In genomic region chr12:50677858-50678257, GRCh38 we compare ENCODE assay signal across 22 cellular contexts.
DNase-seq lines count a peak whose midpoint lies in the region; ATAC-seq and TF ChIP-seq lines count a peak whose summit lies in the region.
"Had no signal": no experiment of that assay in that cellular context is flagged by ENCODE, and none has a peak within 500 bp of the region (broad histone marks: within the 10 kb centered on the region; RNA-seq: fewer than 3 reads in every experiment).

No MANE protein-coding gene starts in this region.

- H3K4me3 ChIP-seq in GM23248 (no peak overlapping the region), adipocyte (ENCODE audit: low read length) (no peak overlapping the region), suprapubic skin (no peak overlapping the region)
- H3K4me3 ChIP-seq: neural progenitor cell, psoas muscle, spleen had no signal

- H3K27me3 ChIP-seq in GM23248 (replicated peaks; ENCODE audit: insufficient read depth): no peaks in the 10 kb centered on the region
- no peaks in the 10 kb centered on the region for H3K27me3 ChIP-seq in adipocyte (replicated peaks; ENCODE audit: control insufficient read depth, insufficient read depth, low read length)
- H3K27me3 ChIP-seq in suprapubic skin: no peaks in the 10 kb centered on the region
- H3K27me3 ChIP-seq: BE2C, neural progenitor cell, spleen had no signal

- H3K27ac ChIP-seq in GM23248 (no peak overlapping the region), suprapubic skin (no peak overlapping the region)
- H3K27ac ChIP-seq: neural progenitor cell, psoas muscle, spleen had no signal

- TF ChIP-seq POLR2A in suprapubic skin (IDR thresholded peaks at IDR 0.05): no peak

- H3K4me1 ChIP-seq in GM23248 (ENCODE audit: insufficient read depth) (no peaks in the 10 kb centered on the region), adipocyte (ENCODE audit: control insufficient read depth, insufficient read depth, low read length) (no peaks in the 10 kb centered on the region), suprapubic skin (no peaks in the 10 kb centered on the region)
- H3K4me1 ChIP-seq: BE2C, neural progenitor cell, psoas muscle, spleen had no signal

- no peaks in the 10 kb centered on the region for H3K79me2 ChIP-seq in GM23248 (ENCODE audit: insufficient read depth)

- H2AFZ ChIP-seq in GM23248: no peak overlapping the region
- H2AFZ ChIP-seq: neural progenitor cell had no signal

- H3K9me3 ChIP-seq in GM23248 (ENCODE audit: low read depth): no peaks in the 10 kb centered on the region
- no peaks in the 10 kb centered on the region for H3K9me3 ChIP-seq in adipocyte (ENCODE audit: control insufficient read depth, low read length)
- H3K9me3 ChIP-seq in suprapubic skin: no peaks in the 10 kb centered on the region
- H3K9me3 ChIP-seq: BE2C, psoas muscle, spleen had no signal

- WGBS in GM23248 (ENCODE audit: low coverage in 1 of 2, low lambda C conversion rate in 2 of 2, missing lambda C conversion rate in 2 of 2), 2 experiments: 59 to 61% methylated on average over 3 of the region's 3 CpGs
- WGBS in suprapubic skin: 25% methylated on average over 3 of the region's 3 CpGs

- no peaks in the 10 kb centered on the region for H3K9me2 ChIP-seq in GM23248 (ENCODE audit: insufficient read depth)

- H3K9ac ChIP-seq in GM23248 (no peak overlapping the region), adipocyte (ENCODE audit: low read length) (no peak overlapping the region)
- H3K9ac ChIP-seq: neural progenitor cell had no signal

- intact Hi-C loops in head of caudate nucleus (cut with DNase I): no loop called here

- H4K20me1 ChIP-seq in GM23248 (ENCODE audit: insufficient read depth): no peaks in the 10 kb centered on the region

- H3K4me2 ChIP-seq in GM23248 (ENCODE audit: unreplicated experiment): no peak overlapping the region
- H3K4me2 ChIP-seq: neural progenitor cell had no signal

- peaks cover 17% of the 10 kb centered on the region for H3K36me3 ChIP-seq in GM23248 (ENCODE audit: low read depth)
- H3K36me3 ChIP-seq in adipocyte (ENCODE audit: control insufficient read depth, insufficient read depth, low read length, severe bottlenecking): peaks cover 19% of the 10 kb centered on the region
- H3K36me3 ChIP-seq in suprapubic skin: peaks cover 58% of the 10 kb centered on the region

- no peak for ATAC-seq in HG02763 (IDR thresholded peaks at IDR 0.05; ENCODE audit: unreplicated experiment)
- ATAC-seq: activated naive CD8-positive, alpha-beta T cell treated with anti-CD3 and anti-CD28 coated beads, Interleukin-2, amount 50 U/mL, for 24 hours; activated T-helper 17 cell treated with anti-CD3 and anti-CD28 coated beads, Interleukin-2, amount 50 U/mL, for 72 hours; HCT116; psoas muscle; SK-N-SH treated with all-trans-retinoic acid at 6 μM for 48 hours had no signal

- no peak for TF ChIP-seq EP300 in suprapubic skin (IDR thresholded peaks at IDR 0.05)

- DNase-seq in GM23248: peak; percentile 26
- peak; percentile 54 for DNase-seq in adipocyte (ENCODE audit: low read depth)
- peak; percentile 46 for DNase-seq in fibroblast of gingiva (ENCODE audit: low read depth)
- peak; percentile 27 for DNase-seq in myocyte (ENCODE audit: low read depth)
- DNase-seq in head of caudate nucleus: no peak
- no peak for DNase-seq in suprapubic skin (ENCODE audit: low spot score in 2 of 2)
- no peak for DNase-seq in foreskin melanocyte
- DNase-seq: activated naive CD8-positive, alpha-beta T cell treated with anti-CD3 and anti-CD28 coated beads, Interleukin-2, amount 50 U/mL, for 24 hours; BE2C; cerebellar nuclear complex; KG1; NCI-H1417 treated with DMSO at 0.1 percent for 48 hours; NCI-H2171 treated with DMSO at 0.1 percent for 48 hours; NCI-H774; psoas muscle; spleen; stimulated activated CD8-positive, alpha-beta memory T cell treated with anti-CD3 and anti-CD28 coated beads, Interleukin-4, amount 100 ng/mL, for 48 hours had no signal

- H3F3A ChIP-seq in GM23248 (ENCODE audit: insufficient read depth): no peaks in the 10 kb centered on the region; the same call in 1 of the 2 replicates

- in situ Hi-C loops in GM23248 (cut with MboI): no loop called here

- TF ChIP-seq CTCF in suprapubic skin (IDR thresholded peaks at IDR 0.05): no peak

Comparison
In these comparisons a context has a peak if more than half of its experiments do, and no peak if none do; other contexts are left out.
1. DNase-seq: peak in GM23248 (single experiment), adipocyte (single experiment), fibroblast of gingiva (single experiment) and myocyte (single experiment); none in head of caudate nucleus (0 of 42), suprapubic skin (0 of 2) and foreskin melanocyte (single experiment).